ENCODE assay signal across 10 cellular contexts in the genomic region with DNA sequence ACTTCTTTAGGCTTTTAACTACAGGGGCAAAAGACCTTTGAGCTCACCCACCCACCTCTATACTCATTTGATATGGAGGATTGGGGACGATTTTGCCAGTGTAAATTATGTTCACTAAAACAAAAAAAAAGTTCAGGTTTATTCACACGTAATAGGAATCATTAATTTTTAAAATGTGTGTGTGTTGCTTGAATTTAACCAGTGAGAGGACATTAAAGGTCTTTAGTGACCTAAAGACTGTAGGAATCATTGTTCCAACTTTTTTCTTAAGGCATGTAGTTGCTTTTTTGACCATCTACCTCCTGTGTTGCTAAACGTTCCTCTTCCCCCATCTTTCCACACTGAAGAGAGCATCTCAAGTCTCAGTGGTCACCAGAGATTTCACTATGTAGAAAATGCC. TPM values are rescaled to one million over a fixed set of nuclear protein-coding genes. Genes with fewer than 3 reads are reported as not detected.
DNase-seq lines count a peak whose midpoint lies in the region; ATAC-seq, FAIRE-seq and TF ChIP-seq lines count a peak whose summit lies in the region.
"Had no signal": no experiment of that assay in that cellular context is flagged by ENCODE, and none has a peak within 500 bp of the region (broad histone marks: within the 10 kb centered on the region; RNA-seq: fewer than 3 reads in every experiment).

No MANE protein-coding gene starts in this region.

- no peak for DNase-seq in GM12864 (ENCODE audit: low read depth)
- DNase-seq in RWPE2 (ENCODE audit: low spot score): no peak
- DNase-seq in endothelial cell of umbilical vein (ENCODE audit: low read depth, low spot score): no peak
- DNase-seq in trophoblast cell: no peak
- DNase-seq in stimulated activated naive CD4-positive, alpha-beta T cell (lab: John Stamatoyannopoulos, UW): no peak
- DNase-seq in DMS79 (lab: John Stamatoyannopoulos, UW): no peak
- DNase-seq in SHP77 (lab: John Stamatoyannopoulos, UW): no peak
- DNase-seq: stimulated activated CD4-positive, alpha-beta T cell treated with anti-CD3 and anti-CD28 coated beads, Interleukin-2, amount 100 ng/mL, for 48 hours; T-helper 9 cell had no signal

- no peak for TF ChIP-seq POLR2A in endothelial cell of umbilical vein (IDR thresholded peaks at IDR 0.05; ENCODE audit: low read depth, low read length)

- peak overlapping the region; percentile 64 for H3K4ac ChIP-seq in trophoblast cell (ENCODE audit: low read depth, low read length)

- ATAC-seq in RWPE2 (ENCODE audit: low read depth): no peak
- ATAC-seq in HG02884 (IDR thresholded peaks at IDR 0.05; ENCODE audit: unreplicated experiment): no peak

- H3K27ac ChIP-seq in RWPE2 (ENCODE audit: poor library complexity, severe bottlenecking) (no peak overlapping the region), endothelial cell of umbilical vein (ENCODE audit: insufficient read depth, low read depth, low read length) (no peak overlapping the region), trophoblast cell (ENCODE audit: low read depth, low read length) (no peak overlapping the region)

- no peak overlapping the region for H3K18ac ChIP-seq in trophoblast cell (ENCODE audit: low read length)

- H4K12ac ChIP-seq in trophoblast cell (ENCODE audit: low read depth, low read length): no peak overlapping the region

- FAIRE-seq in endothelial cell of umbilical vein (lab: Jason Lieb, UNC): no peak

- H2AFZ ChIP-seq in endothelial cell of umbilical vein (ENCODE audit: low read depth, low read length) (no peak overlapping the region), trophoblast cell (ENCODE audit: insufficient read depth, low read length, poor library complexity) (no peak overlapping the region)

- H4K91ac ChIP-seq in trophoblast cell (ENCODE audit: low read depth, low read length): no peak overlapping the region

- no peaks in the 10 kb centered on the region for H3K27me3 ChIP-seq in RWPE2 (ENCODE audit: insufficient read depth, poor library complexity, severe bottlenecking)
- no peaks in the 10 kb centered on the region for H3K27me3 ChIP-seq in endothelial cell of umbilical vein (ENCODE audit: control insufficient read depth in 2 of 2, insufficient read depth in 2 of 2, low read length in 2 of 2)
- no peaks in the 10 kb centered on the region for H3K27me3 ChIP-seq in trophoblast cell (ENCODE audit: insufficient read depth, low read length)

- TF ChIP-seq CTCF in GM12864 (IDR thresholded peaks at IDR 0.05; ENCODE audit: low read depth, low read length, missing control alignments): no peak
- no peak for TF ChIP-seq CTCF in RWPE2 (IDR thresholded peaks at IDR 0.05; ENCODE audit: poor library complexity, severe bottlenecking)
- TF ChIP-seq CTCF in endothelial cell of umbilical vein (IDR thresholded peaks at IDR 0.05; ENCODE audit: extremely low read depth in 1 of 2, insufficient read depth in 1 of 2, low read depth in 1 of 2, low read length in 2 of 2): no peak

- intact Hi-C loops in endothelial cell of umbilical vein (cut with micrococcal nuclease): no loop called here

- no CpG with 5 or more reads among the region's 3 CpGs for WGBS in trophoblast cell (ENCODE audit: extremely low coverage, insufficient coverage, insufficient read length)

- H3K4me1 ChIP-seq in RWPE2 (ENCODE audit: insufficient read depth, poor library complexity, severe bottlenecking): peaks cover 10% of the 10 kb centered on the region
- peaks cover 16% of the 10 kb centered on the region for H3K4me1 ChIP-seq in endothelial cell of umbilical vein (ENCODE audit: control insufficient read depth, extremely low read depth, insufficient read depth, low read length)
- H3K4me1 ChIP-seq in trophoblast cell (ENCODE audit: control insufficient read depth in 1 of 2, insufficient read depth in 2 of 2, low read length in 2 of 2): peaks cover 0 to 7% of the 10 kb centered on the region in 2 experiments

- peaks cover 36% of the 10 kb centered on the region for H3K79me2 ChIP-seq in endothelial cell of umbilical vein (ENCODE audit: control insufficient read depth, insufficient read depth, low read length)
- H3K79me2 ChIP-seq in trophoblast cell (ENCODE audit: control insufficient read depth, insufficient read depth, low read length, poor library complexity): peaks cover 5% of the 10 kb centered on the region

- H4K8ac ChIP-seq in trophoblast cell (ENCODE audit: low read depth, low read length): no peak overlapping the region

- H3K14ac ChIP-seq in trophoblast cell (ENCODE audit: low read length): no peak overlapping the region

- no peak overlapping the region for H2AK5ac ChIP-seq in trophoblast cell (ENCODE audit: low read length)

- H2BK5ac ChIP-seq in trophoblast cell (ENCODE audit: low read depth, low read length, poor library complexity): no peak overlapping the region

- no peaks in the 10 kb centered on the region for H3K9me1 ChIP-seq in endothelial cell of umbilical vein (replicated peaks; ENCODE audit: control insufficient read depth, extremely low read depth, insufficient read depth, low read length)

- no peak overlapping the region for H2BK12ac ChIP-seq in trophoblast cell (ENCODE audit: low read length)

- no TSS peak for BruUV-seq in endothelial cell of umbilical vein (replicated peaks; lab: Mats Ljungman, UMichigan)

- H3K23ac ChIP-seq in trophoblast cell (ENCODE audit: low read length): no peak overlapping the region

- POLR2A ChIA-PET in endothelial cell of umbilical vein (lab: Charles Lee): no interaction called here

- CTCF ChIA-PET in endothelial cell of umbilical vein (lab: Charles Lee): interaction anchor here (1.4 to 3.3 kb wide), 6 partner anchors 11 to 85 kb away, joined by 4 to 83 read pairs (median 23); a partner anchor contains a TSS

- peak overlapping the region; percentile 76 for H3K4me3 ChIP-seq in GM12864 (ENCODE audit: low read depth, low read length)
- H3K4me3 ChIP-seq in RWPE2 (ENCODE audit: severe bottlenecking): peak overlapping the region; percentile 73
- H3K4me3 ChIP-seq in endothelial cell of umbilical vein (replicated peaks in 1 of 3; ENCODE audit: insufficient read depth in 1 of 3, low read depth in 1 of 3, low read length in 3 of 3): peak overlapping the region in 1 of 3 experiments; percentile 96
- H3K4me3 ChIP-seq in trophoblast cell (ENCODE audit: low read depth, low read length): no peak overlapping the region

- peaks cover 2% of the 10 kb centered on the region for H3K79me1 ChIP-seq in trophoblast cell (ENCODE audit: low read length)

- peak overlapping the region; percentile 98 for H3K4me2 ChIP-seq in endothelial cell of umbilical vein (ENCODE audit: insufficient read depth, low read length)
- peak overlapping the region; percentile 95 for H3K4me2 ChIP-seq in trophoblast cell (ENCODE audit: low read length)

- peak overlapping the region; percentile 98 for H3K9ac ChIP-seq in endothelial cell of umbilical vein (replicated peaks; ENCODE audit: extremely low read depth, insufficient read depth, low read length)
- H3K9ac ChIP-seq in trophoblast cell (ENCODE audit: low read length): no peak overlapping the region

- H3K9me3 ChIP-seq in RWPE2 (ENCODE audit: severe bottlenecking) (no peaks in the 10 kb centered on the region), endothelial cell of umbilical vein (replicated peaks; ENCODE audit: control insufficient read depth, insufficient read depth, low read length) (no peaks in the 10 kb centered on the region), trophoblast cell (ENCODE audit: insufficient read depth, low read depth, low read length) (no peaks in the 10 kb centered on the region)

- H2BK120ac ChIP-seq in trophoblast cell (ENCODE audit: insufficient read depth, low read length, poor library complexity): no peak overlapping the region

- no peaks in the 10 kb centered on the region for H4K20me1 ChIP-seq in endothelial cell of umbilical vein (replicated peaks; ENCODE audit: control insufficient read depth, extremely low read depth, insufficient read depth, low read length)

- H3K36me3 ChIP-seq in RWPE2 (ENCODE audit: low read depth) (peaks cover 59% of the 10 kb centered on the region), endothelial cell of umbilical vein (ENCODE audit: control insufficient read depth in 2 of 2, extremely low read depth in 1 of 2, insufficient read depth in 2 of 2, low read length in 2 of 2) (peaks cover 15 to 20% of the 10 kb centered on the region in 2 experiments), trophoblast cell (ENCODE audit: control insufficient read depth in 1 of 2, insufficient read depth in 2 of 2, low read length in 2 of 2) (peaks cover 13 to 24% of the 10 kb centered on the region in 2 experiments)

- dilution Hi-C loops in endothelial cell of umbilical vein (cut with MboI; ENCODE audit: extremely low pct_ligation_motif_present, low sequenced_read_pairs): no loop called here

RNA-seq across cellular contexts. Expression of a gene that starts 1.1 kb away (rescaled TPM):
- 164 and 169 TPM in 2 replicates for total RNA-seq in endothelial cell of umbilical vein
- polyA plus RNA-seq in endothelial cell of umbilical vein: 60.0 and 77.9 TPM in 2 replicates
- polyA plus RNA-seq in endothelial cell of umbilical vein (2011; cell fraction: cytosol; rRNA removed): 130 and 154 TPM in 2 replicates
- polyA plus RNA-seq in endothelial cell of umbilical vein (2011; cell fraction: nucleus; rRNA removed): 95.0 and 131 TPM in 2 replicates
- polyA plus RNA-seq in endothelial cell of umbilical vein (2012): 269 and 323 TPM in 2 replicates
- 45.0 and 52.1 TPM in 2 replicates for polyA minus RNA-seq in endothelial cell of umbilical vein
- 43.4 TPM for polyA minus RNA-seq in endothelial cell of umbilical vein (2011; cell fraction: cytosol; rRNA and poly(A)+ RNA removed)
- polyA minus RNA-seq in endothelial cell of umbilical vein (2011; cell fraction: nucleus; rRNA and poly(A)+ RNA removed): 67.2 and 95.0 TPM in 2 replicates
- polyA plus RNA-seq in trophoblast cell (2013): 256 and 262 TPM in 2 replicates

RNA-seq across cellular contexts. Expression of a gene that starts 24.6 kb away (rescaled TPM):
- total RNA-seq in endothelial cell of umbilical vein: 1.3 and 2.0 TPM in 2 replicates
- 0.08 TPM in 2 replicates for polyA plus RNA-seq in endothelial cell of umbilical vein
- polyA plus RNA-seq in endothelial cell of umbilical vein (2011; cell fraction: cytosol; rRNA removed): not detected in 2 replicates
- polyA plus RNA-seq in endothelial cell of umbilical vein (2011; cell fraction: nucleus; rRNA removed): 1.1 and 1.5 TPM in 2 replicates
- 0.16 TPM in 1 of 2 replicates, not detected in the other for polyA plus RNA-seq in endothelial cell of umbilical vein (2012)
- polyA minus RNA-seq in endothelial cell of umbilical vein: 3.6 and 5.1 TPM in 2 replicates
- not detected for polyA minus RNA-seq in endothelial cell of umbilical vein (2011; cell fraction: cytosol; rRNA and poly(A)+ RNA removed)
- 6.5 and 10.0 TPM in 2 replicates for polyA minus RNA-seq in endothelial cell of umbilical vein (2011; cell fraction: nucleus; rRNA and poly(A)+ RNA removed)
- polyA plus RNA-seq in trophoblast cell (2013): 0.04 TPM in 1 of 2 replicates, not detected in the other

RNA-seq across cellular contexts. Expression of a gene that starts 31.1 kb away (rescaled TPM):
- not detected in 2 replicates for total RNA-seq in endothelial cell of umbilical vein
- not detected in 2 replicates for polyA plus RNA-seq in endothelial cell of umbilical vein
- not detected in 2 replicates for polyA plus RNA-seq in endothelial cell of umbilical vein (2011; cell fraction: cytosol; rRNA removed)
- polyA plus RNA-seq in endothelial cell of umbilical vein (2011; cell fraction: nucleus; rRNA removed): not detected in 2 replicates
- not detected in 2 replicates for polyA plus RNA-seq in endothelial cell of umbilical vein (2012)
- polyA minus RNA-seq in endothelial cell of umbilical vein: not detected in 2 replicates
- polyA minus RNA-seq in endothelial cell of umbilical vein (2011; cell fraction: cytosol; rRNA and poly(A)+ RNA removed): not detected
- not detected in 2 replicates for polyA minus RNA-seq in endothelial cell of umbilical vein (2011; cell fraction: nucleus; rRNA and poly(A)+ RNA removed)
- 0.03 TPM in 1 of 2 replicates, not detected in the other for polyA plus RNA-seq in trophoblast cell (2013)

RNA-seq across cellular contexts. Expression of a gene that starts 37.2 kb away (rescaled TPM):
- 0.88 and 1.4 TPM in 2 replicates for total RNA-seq in endothelial cell of umbilical vein
- polyA plus RNA-seq in endothelial cell of umbilical vein: 0.18 and 0.30 TPM in 2 replicates
- not detected in 2 replicates for polyA plus RNA-seq in endothelial cell of umbilical vein (2011; cell fraction: cytosol; rRNA removed)
- 1.2 and 1.6 TPM in 2 replicates for polyA plus RNA-seq in endothelial cell of umbilical vein (2011; cell fraction: nucleus; rRNA removed)
- 0.08 and 0.17 TPM in 2 replicates for polyA plus RNA-seq in endothelial cell of umbilical vein (2012)
- polyA minus RNA-seq in endothelial cell of umbilical vein: 2.5 and 3.2 TPM in 2 replicates
- polyA minus RNA-seq in endothelial cell of umbilical vein (2011; cell fraction: cytosol; rRNA and poly(A)+ RNA removed): not detected
- 4.5 and 5.9 TPM in 2 replicates for polyA minus RNA-seq in endothelial cell of umbilical vein (2011; cell fraction: nucleus; rRNA and poly(A)+ RNA removed)
- polyA plus RNA-seq in trophoblast cell (2013): 0.10 and 0.12 TPM in 2 replicates

RNA-seq across cellular contexts. Expression of a gene that starts 37.3 kb away (rescaled TPM):
- total RNA-seq in endothelial cell of umbilical vein: 25.9 and 35.0 TPM in 2 replicates
- polyA plus RNA-seq in endothelial cell of umbilical vein: 11.6 and 14.7 TPM in 2 replicates
- polyA plus RNA-seq in endothelial cell of umbilical vein (2011; cell fraction: cytosol; rRNA removed): 7.3 and 8.1 TPM in 2 replicates
- polyA plus RNA-seq in endothelial cell of umbilical vein (2011; cell fraction: nucleus; rRNA removed): 84.5 and 86.0 TPM in 2 replicates
- polyA plus RNA-seq in endothelial cell of umbilical vein (2012): 15.5 and 16.8 TPM in 2 replicates
- 52.3 and 52.7 TPM in 2 replicates for polyA minus RNA-seq in endothelial cell of umbilical vein
- 2.9 TPM for polyA minus RNA-seq in endothelial cell of umbilical vein (2011; cell fraction: cytosol; rRNA and poly(A)+ RNA removed)
- polyA minus RNA-seq in endothelial cell of umbilical vein (2011; cell fraction: nucleus; rRNA and poly(A)+ RNA removed): 46.1 and 67.2 TPM in 2 replicates
- polyA plus RNA-seq in trophoblast cell (2013): 10.9 and 11.5 TPM in 2 replicates
